1 cellular context compared by ENCODE assay signal in the genomic region with DNA sequence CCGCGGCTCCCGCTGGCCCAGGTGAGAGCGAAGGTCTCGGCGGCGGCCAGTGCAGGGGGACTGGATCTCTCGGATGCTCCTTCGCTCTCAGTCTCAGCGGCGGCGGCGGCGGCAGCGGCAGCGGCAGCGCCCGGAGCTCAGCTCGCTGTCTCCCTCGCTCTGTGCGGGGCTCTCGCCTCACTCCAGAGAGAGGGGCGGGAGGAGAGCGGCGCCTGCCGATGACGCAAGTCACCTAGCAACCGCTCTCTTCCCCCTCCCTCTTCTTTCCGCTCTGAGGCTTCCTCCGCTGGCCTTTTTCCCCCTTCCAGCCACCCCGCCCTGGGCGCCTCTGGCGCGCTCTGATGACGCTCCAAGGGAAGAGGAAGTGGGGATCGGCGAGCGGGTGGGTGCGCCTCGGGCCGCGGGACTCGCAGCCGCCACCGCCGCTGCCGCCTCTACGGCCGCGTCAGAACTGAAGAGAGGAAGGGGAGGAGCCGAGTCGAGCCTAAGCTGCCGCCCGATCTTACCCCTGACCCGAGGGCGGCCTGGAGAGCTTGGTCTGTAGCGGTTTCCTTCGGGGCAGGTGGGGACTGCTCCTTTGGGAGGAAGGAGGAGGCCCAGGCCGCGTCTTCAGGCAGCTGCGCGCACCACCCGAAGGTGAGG.
A peak's percentile ranks its signal among the peaks of the same experiment; 100 is the strongest.
TF ChIP-seq lines count a peak whose summit lies in the region.

A gene with protein sequence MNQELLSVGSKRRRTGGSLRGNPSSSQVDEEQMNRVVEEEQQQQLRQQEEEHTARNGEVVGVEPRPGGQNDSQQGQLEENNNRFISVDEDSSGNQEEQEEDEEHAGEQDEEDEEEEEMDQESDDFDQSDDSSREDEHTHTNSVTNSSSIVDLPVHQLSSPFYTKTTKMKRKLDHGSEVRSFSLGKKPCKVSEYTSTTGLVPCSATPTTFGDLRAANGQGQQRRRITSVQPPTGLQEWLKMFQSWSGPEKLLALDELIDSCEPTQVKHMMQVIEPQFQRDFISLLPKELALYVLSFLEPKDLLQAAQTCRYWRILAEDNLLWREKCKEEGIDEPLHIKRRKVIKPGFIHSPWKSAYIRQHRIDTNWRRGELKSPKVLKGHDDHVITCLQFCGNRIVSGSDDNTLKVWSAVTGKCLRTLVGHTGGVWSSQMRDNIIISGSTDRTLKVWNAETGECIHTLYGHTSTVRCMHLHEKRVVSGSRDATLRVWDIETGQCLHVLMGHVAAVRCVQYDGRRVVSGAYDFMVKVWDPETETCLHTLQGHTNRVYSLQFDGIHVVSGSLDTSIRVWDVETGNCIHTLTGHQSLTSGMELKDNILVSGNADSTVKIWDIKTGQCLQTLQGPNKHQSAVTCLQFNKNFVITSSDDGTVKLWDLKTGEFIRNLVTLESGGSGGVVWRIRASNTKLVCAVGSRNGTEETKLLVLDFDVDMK (minus strand): TSS at position 190 of the 642 bp plus-strand sequence. CDS start 124,289 bp downstream, outside the sequence.

TF ChIP-seq in GM23338, 12 proteins besides CTCF, POLR2A, EP300 and RAD21 (continued from another document):
- TF ChIP-seq, protein P1, sequence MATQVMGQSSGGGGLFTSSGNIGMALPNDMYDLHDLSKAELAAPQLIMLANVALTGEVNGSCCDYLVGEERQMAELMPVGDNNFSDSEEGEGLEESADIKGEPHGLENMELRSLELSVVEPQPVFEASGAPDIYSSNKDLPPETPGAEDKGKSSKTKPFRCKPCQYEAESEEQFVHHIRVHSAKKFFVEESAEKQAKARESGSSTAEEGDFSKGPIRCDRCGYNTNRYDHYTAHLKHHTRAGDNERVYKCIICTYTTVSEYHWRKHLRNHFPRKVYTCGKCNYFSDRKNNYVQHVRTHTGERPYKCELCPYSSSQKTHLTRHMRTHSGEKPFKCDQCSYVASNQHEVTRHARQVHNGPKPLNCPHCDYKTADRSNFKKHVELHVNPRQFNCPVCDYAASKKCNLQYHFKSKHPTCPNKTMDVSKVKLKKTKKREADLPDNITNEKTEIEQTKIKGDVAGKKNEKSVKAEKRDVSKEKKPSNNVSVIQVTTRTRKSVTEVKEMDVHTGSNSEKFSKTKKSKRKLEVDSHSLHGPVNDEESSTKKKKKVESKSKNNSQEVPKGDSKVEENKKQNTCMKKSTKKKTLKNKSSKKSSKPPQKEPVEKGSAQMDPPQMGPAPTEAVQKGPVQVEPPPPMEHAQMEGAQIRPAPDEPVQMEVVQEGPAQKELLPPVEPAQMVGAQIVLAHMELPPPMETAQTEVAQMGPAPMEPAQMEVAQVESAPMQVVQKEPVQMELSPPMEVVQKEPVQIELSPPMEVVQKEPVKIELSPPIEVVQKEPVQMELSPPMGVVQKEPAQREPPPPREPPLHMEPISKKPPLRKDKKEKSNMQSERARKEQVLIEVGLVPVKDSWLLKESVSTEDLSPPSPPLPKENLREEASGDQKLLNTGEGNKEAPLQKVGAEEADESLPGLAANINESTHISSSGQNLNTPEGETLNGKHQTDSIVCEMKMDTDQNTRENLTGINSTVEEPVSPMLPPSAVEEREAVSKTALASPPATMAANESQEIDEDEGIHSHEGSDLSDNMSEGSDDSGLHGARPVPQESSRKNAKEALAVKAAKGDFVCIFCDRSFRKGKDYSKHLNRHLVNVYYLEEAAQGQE (IDR thresholded peaks at IDR 0.05; ENCODE audit: unreplicated experiment) = no peak
- peak; percentile 30; the same call in 1 of the 2 replicates for TF ChIP-seq NANOG (IDR thresholded peaks at IDR 0.05; ENCODE audit: borderline replicate concordance)
- TF ChIP-seq, protein P2, sequence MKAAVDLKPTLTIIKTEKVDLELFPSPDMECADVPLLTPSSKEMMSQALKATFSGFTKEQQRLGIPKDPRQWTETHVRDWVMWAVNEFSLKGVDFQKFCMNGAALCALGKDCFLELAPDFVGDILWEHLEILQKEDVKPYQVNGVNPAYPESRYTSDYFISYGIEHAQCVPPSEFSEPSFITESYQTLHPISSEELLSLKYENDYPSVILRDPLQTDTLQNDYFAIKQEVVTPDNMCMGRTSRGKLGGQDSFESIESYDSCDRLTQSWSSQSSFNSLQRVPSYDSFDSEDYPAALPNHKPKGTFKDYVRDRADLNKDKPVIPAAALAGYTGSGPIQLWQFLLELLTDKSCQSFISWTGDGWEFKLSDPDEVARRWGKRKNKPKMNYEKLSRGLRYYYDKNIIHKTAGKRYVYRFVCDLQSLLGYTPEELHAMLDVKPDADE (IDR thresholded peaks at IDR 0.05) = peak; percentile 85
- TF ChIP-seq EZH2phosphoT487 (IDR thresholded peaks at IDR 0.05; ENCODE audit: unreplicated experiment) = no peak
- no peak for TF ChIP-seq STAT1 (IDR thresholded peaks at IDR 0.05; ENCODE audit: unreplicated experiment)
- no peak for TF ChIP-seq ZNF462 (CRISPR knock-in tag; IDR thresholded peaks at IDR 0.05)
- TF ChIP-seq POLR2AphosphoS5 (IDR thresholded peaks at IDR 0.05; ENCODE audit: low read depth) = peak; percentile 86
- no peak for TF ChIP-seq ZNF331 (CRISPR knock-in tag; IDR thresholded peaks at IDR 0.05; ENCODE audit: low read depth)
- no peak for TF ChIP-seq JUNB (IDR thresholded peaks at IDR 0.05; ENCODE audit: unreplicated experiment)
- TF ChIP-seq EZH2 (IDR thresholded peaks at IDR 0.05; ENCODE audit: low read depth, unreplicated experiment) = no peak
